ENCODE assay signal across 1 cellular context in genomic region chrX:7252013-7252610, GRCh38.
TF ChIP-seq lines count a peak whose summit lies in the region.

No MANE protein-coding gene starts in this region.

TF ChIP-seq in HepG2, 621 proteins besides CTCF, POLR2A, EP300 and RAD21 (continued from another document):
- no peak for TF ChIP-seq ZBTB40 (IDR thresholded peaks at IDR 0.05)
- TF ChIP-seq ZBTB40 (CRISPR knock-in tag; IDR thresholded peaks at IDR 0.05): no peak
- TF ChIP-seq THAP9 (CRISPR knock-in tag; IDR thresholded peaks at IDR 0.05; ENCODE audit: borderline replicate concordance): no peak
- TF ChIP-seq, protein P1, sequence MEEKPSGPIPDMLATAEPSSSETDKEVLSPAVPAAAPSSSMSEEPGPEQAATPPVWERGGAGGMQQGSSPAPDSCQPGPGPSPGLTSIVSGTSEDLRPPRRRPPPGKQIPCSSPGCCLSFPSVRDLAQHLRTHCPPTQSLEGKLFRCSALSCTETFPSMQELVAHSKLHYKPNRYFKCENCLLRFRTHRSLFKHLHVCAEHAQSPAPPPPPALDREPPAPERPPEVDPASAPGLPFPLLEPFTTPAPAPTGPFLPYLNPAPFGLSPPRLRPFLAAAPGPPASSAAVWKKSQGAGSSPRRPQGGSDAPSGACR (CRISPR knock-in tag; IDR thresholded peaks at IDR 0.05): no peak
- no peak for TF ChIP-seq ZNF501 (CRISPR knock-in tag; IDR thresholded peaks at IDR 0.05)
- TF ChIP-seq RCOR2 (CRISPR knock-in tag; IDR thresholded peaks at IDR 0.05): no peak
- TF ChIP-seq BRD4 (CRISPR knock-in tag; IDR thresholded peaks at IDR 0.05): no peak
- no peak for TF ChIP-seq ZMYM2 (CRISPR knock-in tag; IDR thresholded peaks at IDR 0.05)
- no peak for TF ChIP-seq IRF9 (CRISPR knock-in tag; IDR thresholded peaks at IDR 0.05; ENCODE audit: borderline replicate concordance)
- no peak for TF ChIP-seq ZSCAN22 (CRISPR knock-in tag; IDR thresholded peaks at IDR 0.05)
- TF ChIP-seq SNAPC5 (CRISPR knock-in tag; IDR thresholded peaks at IDR 0.05; ENCODE audit: borderline replicate concordance): no peak
- TF ChIP-seq ZNF607 (CRISPR knock-in tag; IDR thresholded peaks at IDR 0.05; ENCODE audit: borderline replicate concordance): no peak
TF ChIP-seq in HepG2: peak in this region for 0.
